In genomic region chr1:184160942-184161698, GRCh38 we compare ENCODE assay signal across 10 cellular contexts.
DNase-seq lines count a peak whose midpoint lies in the region; ATAC-seq and TF ChIP-seq lines count a peak whose summit lies in the region.
"Had no signal": no experiment of that assay in that cellular context is flagged by ENCODE, and none has a peak within 500 bp of the region (broad histone marks: within the 10 kb centered on the region; RNA-seq: fewer than 3 reads in every experiment).

No MANE protein-coding gene starts in this region.

- H3K79me2 ChIP-seq in GM23248 (ENCODE audit: insufficient read depth) (no peaks in the 10 kb centered on the region), osteoblast (ENCODE audit: insufficient read depth, low read length) (no peaks in the 10 kb centered on the region)

- no peaks in the 10 kb centered on the region for H3K4me1 Mint-ChIP-seq in central memory CD8-positive, alpha-beta T cell

- H3K4me3 Mint-ChIP-seq in central memory CD8-positive, alpha-beta T cell, result no peak overlapping the region
- H3K4me3 Mint-ChIP-seq: memory B cell had no signal

- H4K20me1 ChIP-seq in GM23248 (ENCODE audit: insufficient read depth) (no peaks in the 10 kb centered on the region), osteoblast (ENCODE audit: insufficient read depth, low read length) (no peaks in the 10 kb centered on the region)

- no peaks in the 10 kb centered on the region for H3K9me3 ChIP-seq in BE2C
- H3K9me3 ChIP-seq in GM23248 (ENCODE audit: low read depth), result no peaks in the 10 kb centered on the region
- H3K9me3 ChIP-seq in osteoblast (ENCODE audit: low read depth, low read length), result no peaks in the 10 kb centered on the region

- TF ChIP-seq CTCF in BE2C (IDR thresholded peaks at IDR 0.05; ENCODE audit: low read depth, low read length) (no peak), osteoblast (IDR thresholded peaks at IDR 0.05; ENCODE audit: extremely low read depth, low read depth, low read length) (no peak)

- peaks cover 3% of the 10 kb centered on the region for H3K4me1 ChIP-seq in BE2C
- H3K4me1 ChIP-seq in GM23248 (ENCODE audit: insufficient read depth), result peaks cover 44% of the 10 kb centered on the region
- peaks cover 26% of the 10 kb centered on the region for H3K4me1 ChIP-seq in osteoblast (ENCODE audit: insufficient read depth, low read length)

- H3K4me3 ChIP-seq in BE2C (ENCODE audit: low read depth, low read length), result no peak overlapping the region
- no peak overlapping the region for H3K4me3 ChIP-seq in GM23248
- no peak overlapping the region for H3K4me3 ChIP-seq in osteoblast (ENCODE audit: insufficient read depth, low read length)

- no peaks in the 10 kb centered on the region for H3K27me3 Mint-ChIP-seq in central memory CD8-positive, alpha-beta T cell

- TF ChIP-seq POLR2A in GM18505 (IDR thresholded peaks at IDR 0.05; ENCODE audit: borderline replicate concordance, extremely low read depth, insufficient read depth, insufficient read length), result no peak

- peak; percentile 60 for ATAC-seq in central memory CD8-positive, alpha-beta T cell (replicated peaks; ENCODE audit: extremely low read depth, poor library complexity, severe bottlenecking)
- no peak for ATAC-seq in GM18505 (IDR thresholded peaks at IDR 0.05; ENCODE audit: unreplicated experiment)

- WGBS in GM23248 (ENCODE audit: low coverage in 1 of 2, low lambda C conversion rate in 2 of 2, missing lambda C conversion rate in 2 of 2), 2 experiments, result 3 to 7% methylated on average over 3 of the region's 3 CpGs

- H3K27ac ChIP-seq in GM23248, result peak overlapping the region; percentile 82
- peak overlapping the region; percentile 69 for H3K27ac ChIP-seq in osteoblast (ENCODE audit: low read depth, low read length)

- H3K36me3 ChIP-seq in BE2C (no peaks in the 10 kb centered on the region), GM23248 (ENCODE audit: low read depth) (no peaks in the 10 kb centered on the region), osteoblast (ENCODE audit: insufficient read depth, low read length) (no peaks in the 10 kb centered on the region)

- H3K27me3 ChIP-seq in BE2C (no peaks in the 10 kb centered on the region), GM23248 (replicated peaks; ENCODE audit: insufficient read depth) (no peaks in the 10 kb centered on the region), osteoblast (ENCODE audit: insufficient read depth, low read length) (no peaks in the 10 kb centered on the region)

- H3K9me2 ChIP-seq in GM23248 (ENCODE audit: insufficient read depth), result no peaks in the 10 kb centered on the region

- H3K27ac Mint-ChIP-seq in central memory CD8-positive, alpha-beta T cell (ENCODE audit: low read depth), result no peak overlapping the region
- H3K27ac Mint-ChIP-seq: memory B cell had no signal

- H3K9ac ChIP-seq in GM23248, result peak overlapping the region; percentile 21; the same call in 1 of the 2 replicates

- no peaks in the 10 kb centered on the region for H3K9me3 Mint-ChIP-seq in central memory CD8-positive, alpha-beta T cell

- DNase-seq in BE2C (peak; percentile 61), GM23248 (peak; percentile 92), osteoblast (ENCODE audit: insufficient read length, low spot score, missing footprints) (no peak), ureter (ENCODE audit: low spot score) (no peak), GM19238 (ENCODE audit: insufficient read length, low spot score) (no peak), NCI-H2196 treated with DMSO at 0.1 percent for 48 hours (lab: John Stamatoyannopoulos, UW; ENCODE audit: unreplicated experiment) (no peak)
- DNase-seq in central memory CD8-positive, alpha-beta T cell (ENCODE audit: low spot score in 2 of 2), result no peak
- DNase-seq: SHP77 had no signal

- no peaks in the 10 kb centered on the region for H3K36me3 Mint-ChIP-seq in central memory CD8-positive, alpha-beta T cell (ENCODE audit: insufficient read depth)

- H2AFZ ChIP-seq in GM23248, result 0 out of 2 replicates have a peak overlapping the region, but pooled peaks have one; percentile 31
- H2AFZ ChIP-seq in osteoblast (ENCODE audit: low read length), result no peak overlapping the region

- H3K4me2 ChIP-seq in GM23248 (ENCODE audit: unreplicated experiment) (peak overlapping the region; percentile 45), osteoblast (ENCODE audit: insufficient read depth, low read length) (peak overlapping the region; percentile 12)

- peaks cover 51% of the 10 kb centered on the region for H3F3A ChIP-seq in GM23248 (ENCODE audit: insufficient read depth)

- in situ Hi-C loops in GM23248 (cut with MboI), result no loop called here

Comparison
In these comparisons a context has a peak if more than half of its experiments do, and no peak if none do; other contexts are left out.
1. DNase-seq: peak in BE2C (single experiment) and GM23248 (single experiment); none in central memory CD8-positive, alpha-beta T cell (0 of 2), osteoblast (single experiment), ureter (single experiment), GM19238 (single experiment) and NCI-H2196 treated with DMSO at 0.1 percent for 48 hours (single experiment).